ENCODE assay signal across 27 cellular contexts in the genomic region with DNA sequence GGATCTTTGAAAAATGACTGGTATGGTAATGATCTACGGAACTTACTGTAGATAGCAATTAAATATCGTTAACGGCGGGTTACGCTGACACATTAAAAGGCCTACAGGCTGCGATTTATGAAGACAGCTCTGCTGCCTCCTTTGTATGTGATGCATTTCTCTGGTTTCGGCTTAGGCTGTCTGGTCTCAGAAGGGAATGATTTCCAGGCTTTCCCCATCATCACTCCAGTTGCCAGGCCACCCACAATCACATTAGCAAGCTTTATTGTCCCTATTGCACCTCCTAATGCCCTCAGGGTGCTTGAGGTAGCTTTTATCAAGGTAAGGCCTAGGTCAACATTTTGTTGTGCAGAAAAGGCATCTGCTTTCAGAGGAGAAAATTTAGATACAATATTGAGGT.
"Had no signal": no experiment of that assay in that cellular context is flagged by ENCODE, and none has a peak within 500 bp of the region (broad histone marks: within the 10 kb centered on the region; RNA-seq: fewer than 3 reads in every experiment).

No MANE protein-coding gene starts in this region.

- DNase-seq: activated B cell treated with CpG ODN at 0.5 μM for 24 hours; activated CD4-positive, alpha-beta T cell treated with anti-CD3 and anti-CD28 coated beads for 1 hour; activated CD4-positive, alpha-beta T cell treated with anti-CD3 and anti-CD28 coated beads, Interleukin-2, amount 50 U/mL, for 48 hours; activated CD8-positive, alpha-beta memory T cell treated with anti-CD3 and anti-CD28 coated beads, Interleukin-2, amount 10 ng/mL, durations not matched to agents 7 days and 5 days; activated effector memory CD4-positive, alpha-beta T cell treated with anti-CD3 and anti-CD28 coated beads, Interleukin-2, amount 50 U/mL, for 16 hours; activated naive CD4-positive, alpha-beta T cell treated with Interleukin-2 at 50 U/mL for 16 hours; activated naive CD8-positive, alpha-beta T cell treated with anti-CD3 and anti-CD28 coated beads, Interleukin-2, amount 50 U/mL, for 24 hours; activated T-cell treated with anti-CD3 and anti-CD28 coated beads, Interleukin-2, amount 50 U/mL, for 24 hours; amniotic stem cell; body of pancreas; MG63; MV-4-11; NCI-H1092 treated with DMSO at 0.1 percent for 48 hours; NCI-H1417 treated with DMSO at 0.1 percent for 48 hours; NCI-H187; NCI-H2107; NCI-H2171 treated with DMSO at 0.1 percent for 48 hours; NCI-H226; NCI-H526; Peyer's patch; Right ventricle myocardium superior; SJCRH30; T-helper 17 cell; T1000 had no signal

- ATAC-seq: activated CD8-positive, alpha-beta memory T cell treated with anti-CD3 and anti-CD28 coated beads, Interleukin-2, amount 10 ng/mL, durations not matched to agents 7 days and 5 days; activated naive CD4-positive, alpha-beta T cell treated with anti-CD3 and anti-CD28 coated beads, Interleukin-2, amount 50 U/mL, for 72 hours; activated naive CD8-positive, alpha-beta T cell treated with anti-CD3 and anti-CD28 coated beads, Interleukin-2, amount 50 U/mL, for 24 hours; body of pancreas; T-helper 17 cell had no signal

- H3K36me3 ChIP-seq: ascending aorta, MG63, Peyer's patch, SJCRH30 had no signal

- H3K9me3 ChIP-seq: ascending aorta, body of pancreas, MG63, Peyer's patch, SJCRH30 had no signal

- H3K27me3 ChIP-seq: ascending aorta, body of pancreas, MG63, Peyer's patch had no signal

- H3K4me3 ChIP-seq: ascending aorta, body of pancreas, MG63, Peyer's patch, SJCRH30 had no signal

- H3K27ac ChIP-seq: ascending aorta, body of pancreas, Peyer's patch, RWPE1, SJCRH30 had no signal

- H3K4me1 ChIP-seq: ascending aorta, Peyer's patch, SJCRH30 had no signal
